ENCODE assay signal across 8 cellular contexts in the genomic region with DNA sequence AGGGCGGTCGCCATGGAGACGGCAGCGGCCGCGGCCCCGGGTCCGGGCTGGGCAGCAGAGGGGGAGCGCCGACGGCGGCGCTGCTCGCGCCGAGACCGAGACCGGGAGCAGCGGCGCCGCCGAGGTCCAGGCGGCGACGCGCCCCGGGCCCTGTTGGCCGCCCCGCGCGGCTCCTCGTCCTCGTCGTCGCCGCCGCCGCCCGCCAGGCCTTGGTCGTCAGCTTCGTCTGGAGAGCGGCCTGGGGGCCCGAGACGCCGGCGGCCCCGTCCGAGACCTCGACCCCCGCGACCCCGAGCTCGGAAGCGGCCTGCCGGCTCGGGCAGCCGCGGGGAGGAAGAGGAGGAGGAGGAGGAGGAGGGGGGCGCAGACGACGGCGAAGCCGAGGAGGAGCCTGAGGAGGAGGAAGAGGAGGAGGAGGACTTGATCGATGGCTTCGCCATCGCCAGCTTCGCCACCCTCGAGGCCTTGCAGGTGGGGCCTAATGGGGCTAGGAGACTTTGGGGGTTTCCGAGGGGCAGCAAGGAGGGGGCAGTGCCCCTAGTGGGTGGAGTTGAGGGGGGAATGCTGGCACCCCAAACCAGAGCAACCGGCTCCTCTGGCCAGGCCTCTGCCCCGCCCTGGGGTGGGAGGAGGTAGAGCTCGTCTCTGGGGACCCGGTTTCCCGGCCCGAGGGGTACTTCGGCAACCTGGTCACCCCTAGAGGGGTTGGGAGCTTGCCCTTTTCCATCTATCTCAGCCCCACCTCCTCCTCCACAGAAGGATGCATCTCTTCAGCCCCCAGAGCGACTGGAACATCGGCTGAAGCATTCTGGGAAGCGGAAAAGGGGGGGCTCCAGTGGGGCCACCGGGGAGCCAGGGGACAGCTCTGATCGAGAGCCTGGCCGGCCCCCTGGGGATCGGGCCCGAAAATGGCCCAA. TPM values are rescaled to one million over a fixed set of nuclear protein-coding genes. Genes with fewer than 3 reads are reported as not detected.
A peak's percentile ranks its signal among the peaks of the same experiment; 100 is the strongest.
DNase-seq lines count a peak whose midpoint lies in the region; FAIRE-seq and TF ChIP-seq lines count a peak whose summit lies in the region.

No MANE protein-coding gene starts in this region.

- FAIRE-seq in GM12892 (lab: Jason Lieb, UNC): peak; percentile 70

- H3K27ac ChIP-seq in adrenal gland: peak overlapping the region; percentile 61 to 99 (median 96)
- H3K27ac ChIP-seq in iPS DF 6.9 (ENCODE audit: low read length): no peak overlapping the region

- no peak for TF ChIP-seq CTCF in adrenal gland (IDR thresholded peaks at IDR 0.05)

- DNase-seq in GM12892 (ENCODE audit: insufficient read length): no peak
- DNase-seq in RPMI7951 (ENCODE audit: low read depth): peak; percentile 7
- peak in 5 of 7 donors; percentile 24 to 63 (median 52) for DNase-seq in adrenal gland
- DNase-seq in iPS DF 6.9 (ENCODE audit: low read depth, low spot score): no peak
- peak; percentile 50 for DNase-seq in stimulated activated CD4-positive, alpha-beta T cell treated with anti-CD3 and anti-CD28 coated beads, Interleukin-12 subunit alpha, Interleukin-12 subunit beta, amount 100 ng/mL, for 4 hours
- no peak for DNase-seq in mucosa of gallbladder (ENCODE audit: low spot score)
- no peak for DNase-seq in NCI-H510A treated with DMSO at 0.1 percent for 48 hours (lab: John Stamatoyannopoulos, UW)
- DNase-seq in G401 (ENCODE audit: low spot score): no peak

- H3K4me1 ChIP-seq in adrenal gland (replicated peaks in 1 of 2) (peaks cover 33 to 52% of the 10 kb centered on the region in 2 donors), iPS DF 6.9 (ENCODE audit: control insufficient read depth, insufficient read depth, low read length) (no peaks in the 10 kb centered on the region)

- intact Hi-C loops in adrenal gland (cut with DNase I): no loop called here

- H3K27me3 ChIP-seq in adrenal gland (no peaks in the 10 kb centered on the region), iPS DF 6.9 (ENCODE audit: control insufficient read depth, insufficient read depth, low read length) (peaks cover 6% of the 10 kb centered on the region; the same call in 1 of the 2 replicates)

- H3K9me3 ChIP-seq in adrenal gland (replicated peaks in 1 of 3) (no peaks in the 10 kb centered on the region), iPS DF 6.9 (ENCODE audit: control insufficient read depth, insufficient read depth, low read length) (no peaks in the 10 kb centered on the region)

- 1 to 3% (median 1%) methylated on average over 17 to 83 of the region's 84 CpGs for WGBS in adrenal gland, 4 donors
- WGBS in iPS DF 6.9 (ENCODE audit: insufficient coverage, insufficient read length): no CpG with 5 or more reads among the region's 84 CpGs

- H3K36me3 ChIP-seq in adrenal gland (replicated peaks in 1 of 2) (peaks cover 0 to 61% of the 10 kb centered on the region in 2 donors), iPS DF 6.9 (ENCODE audit: control insufficient read depth, insufficient read depth, low read length) (no peaks in the 10 kb centered on the region)

- in situ Hi-C loops in G401 (cut with HindIII; ENCODE audit: low sequenced_read_pairs): no loop called here

- H3K4me3 ChIP-seq in adrenal gland (peak overlapping the region; percentile 79 to 97 (median 90)), iPS DF 6.9 (ENCODE audit: low read length) (peak overlapping the region; percentile 71)

- TF ChIP-seq POLR2A in GM12892 (IDR thresholded peaks at IDR 0.05; ENCODE audit: low read depth, low read length) (0 out of 2 replicates have a peak, but pooled peaks have one; percentile 5), adrenal gland (IDR thresholded peaks at IDR 0.05) (peak in 1 of 2 donors; percentile 23)

RNA-seq across cellular contexts. Expression of a gene that starts 1.5 kb away (rescaled TPM):
- polyA plus RNA-seq in GM12892 (2012; ENCODE audit: missing spikeins): 16.5 TPM
- total RNA-seq in RPMI7951 (2014; rRNA removed; shearing (Covaris generic)): 4.1 and 6.0 TPM in 2 replicates
- total RNA-seq in adrenal gland (10 to 100 TPM; 20.4 to 84.0 (median 46.8) TPM), mucosa of gallbladder (84.9 TPM)
- 100 to 1,000 TPM in 1 of 3 donors, 10 to 100 TPM in 2; 18.3 to 186 (median 82.9) TPM for polyA plus RNA-seq in adrenal gland
- total RNA-seq in G401 (2014; rRNA removed; shearing (Covaris generic)): 20.3 and 24.1 TPM in 2 replicates

RNA-seq across cellular contexts. Expression of a gene that starts 9.0 kb away (rescaled TPM):
- 18.2 TPM for polyA plus RNA-seq in GM12892 (2012; ENCODE audit: missing spikeins)
- total RNA-seq in RPMI7951 (2014; rRNA removed; shearing (Covaris generic)): 6.8 and 10.9 TPM in 2 replicates
- total RNA-seq in adrenal gland: 10 to 100 TPM in 7 of 8 donors, 1 to 10 TPM in 1; 10.0 to 70.4 (median 39.3) TPM
- 100 to 1,000 TPM in 2 of 3 donors, 10 to 100 TPM in 1; 29.8 to 204 (median 114) TPM for polyA plus RNA-seq in adrenal gland
- 68.9 TPM for total RNA-seq in mucosa of gallbladder
- 2.4 and 5.4 TPM in 2 replicates for total RNA-seq in G401 (2014; rRNA removed; shearing (Covaris generic))

RNA-seq across cellular contexts. Expression of a gene that starts 39.2 kb away (rescaled TPM):
- polyA plus RNA-seq in GM12892 (2012; ENCODE audit: missing spikeins): 6.0 TPM
- 2.6 and 5.3 TPM in 2 replicates for total RNA-seq in RPMI7951 (2014; rRNA removed; shearing (Covaris generic))
- total RNA-seq in adrenal gland (10 to 100 TPM; 22.5 to 82.4 (median 50.6) TPM), mucosa of gallbladder (89.5 TPM)
- 10 to 100 TPM in 2 of 3 donors, 1 to 10 TPM in 1; 3.7 to 48.1 (median 19.7) TPM for polyA plus RNA-seq in adrenal gland
- 3.6 and 4.1 TPM in 2 replicates for total RNA-seq in G401 (2014; rRNA removed; shearing (Covaris generic))

RNA-seq across cellular contexts. Expression of a gene that starts 49.6 kb away (rescaled TPM):
- 3.7 TPM for polyA plus RNA-seq in GM12892 (2012; ENCODE audit: missing spikeins)
- total RNA-seq in RPMI7951 (2014; rRNA removed; shearing (Covaris generic)): 5.6 and 6.1 TPM in 2 replicates
- 10 to 100 TPM in 4 of 8 donors, 1 to 10 TPM in 4; 7.9 to 12.9 (median 10.1) TPM for total RNA-seq in adrenal gland
- polyA plus RNA-seq in adrenal gland: 1 to 10 TPM; 2.9 to 6.4 (median 3.2) TPM
- total RNA-seq in mucosa of gallbladder: 13.6 TPM
- total RNA-seq in G401 (2014; rRNA removed; shearing (Covaris generic)): 10.8 and 10.9 TPM in 2 replicates

Comparison
In these comparisons a context has a peak if more than half of its experiments do, and no peak if none do; other contexts are left out.
1. DNase-seq: peak in RPMI7951 (single experiment), adrenal gland (5 of 7) and stimulated activated CD4-positive, alpha-beta T cell treated with anti-CD3 and anti-CD28 coated beads, Interleukin-12 subunit alpha, Interleukin-12 subunit beta, amount 100 ng/mL, for 4 hours (single experiment); none in GM12892 (single experiment), iPS DF 6.9 (single experiment), mucosa of gallbladder (single experiment), NCI-H510A treated with DMSO at 0.1 percent for 48 hours (single experiment) and G401 (single experiment).